Comparison of ENCODE assay signal across 8 cellular contexts in genomic region chr12:49188916-49189367, GRCh38. TPM values are rescaled to one million over a fixed set of nuclear protein-coding genes. Genes with fewer than 3 reads are reported as not detected.
DNase-seq lines count a peak whose midpoint lies in the region; ATAC-seq and TF ChIP-seq lines count a peak whose summit lies in the region.

TUBA1A (minus strand) TSS chr12:49189080; CDS start chr12:49188979, 101 bp downstream.

- H3K4me3 Mint-ChIP-seq in type B pancreatic cell, result peak within 1 kb of the TSS; percentile 99

- H2BK5ac ChIP-seq in trophoblast cell (ENCODE audit: low read depth, low read length, poor library complexity), result no peak within 1 kb of the TSS

- no peaks in the 10 kb centered on the region for H3K9me3 Mint-ChIP-seq in type B pancreatic cell

- H3K27me3 ChIP-seq in adipocyte (replicated peaks; ENCODE audit: control insufficient read depth, insufficient read depth, low read length) (no peaks in the 10 kb centered on the region), cardiac muscle cell (no peaks in the 10 kb centered on the region), trophoblast cell (ENCODE audit: insufficient read depth, low read length) (no peaks in the 10 kb centered on the region)

- H3K79me1 ChIP-seq in trophoblast cell (ENCODE audit: low read length), result peaks cover 7% of the 10 kb centered on the region

- H3K14ac ChIP-seq in trophoblast cell (ENCODE audit: low read length), result peak within 1 kb of the TSS; percentile 98

- no peaks in the 10 kb centered on the region for H3K9me3 ChIP-seq in adipocyte (ENCODE audit: control insufficient read depth, low read length)
- H3K9me3 ChIP-seq in cardiac muscle cell (ENCODE audit: low read depth), result no peaks in the 10 kb centered on the region
- no peaks in the 10 kb centered on the region for H3K9me3 ChIP-seq in trophoblast cell (ENCODE audit: insufficient read depth, low read depth, low read length)

- H2BK12ac ChIP-seq in trophoblast cell (ENCODE audit: low read length), result no peak within 1 kb of the TSS

- peak within 1 kb of the TSS; percentile 72 for H4K8ac ChIP-seq in trophoblast cell (ENCODE audit: low read depth, low read length)

- TF ChIP-seq CTCF in cardiac muscle cell (IDR thresholded peaks at IDR 0.05; ENCODE audit: low read depth, low read length), result no peak
- TF ChIP-seq CTCF in type B pancreatic cell (conservative IDR thresholded peaks at IDR 0.05), result no peak

- peak within 1 kb of the TSS; percentile 94 for H3K9ac ChIP-seq in adipocyte (ENCODE audit: low read length)
- H3K9ac ChIP-seq in trophoblast cell (ENCODE audit: low read length), result peak within 1 kb of the TSS; percentile 85

- peak; percentile 78 for TF ChIP-seq POLR2A in GM10847 (IDR thresholded peaks at IDR 0.05; ENCODE audit: extremely low read depth, insufficient read length)

- H3K36me3 ChIP-seq in adipocyte (ENCODE audit: control insufficient read depth, insufficient read depth, low read length, severe bottlenecking) (peaks cover 21% of the 10 kb centered on the region), cardiac muscle cell (peaks cover 10% of the 10 kb centered on the region), trophoblast cell (ENCODE audit: control insufficient read depth in 1 of 2, insufficient read depth in 2 of 2, low read length in 2 of 2) (peaks cover 16 to 20% of the 10 kb centered on the region in 2 experiments)

- H3K4me3 ChIP-seq in adipocyte (ENCODE audit: low read length) (peak within 1 kb of the TSS; percentile 90), cardiac muscle cell (peak within 1 kb of the TSS; percentile 87), trophoblast cell (ENCODE audit: low read depth, low read length) (peak within 1 kb of the TSS; percentile 80)

- peaks cover 7% of the 10 kb centered on the region for H3K79me2 ChIP-seq in trophoblast cell (ENCODE audit: control insufficient read depth, insufficient read depth, low read length, poor library complexity)

- peak within 1 kb of the TSS; percentile 67 for H3K27ac ChIP-seq in cardiac muscle cell
- peak within 1 kb of the TSS; percentile 30 for H3K27ac ChIP-seq in trophoblast cell (ENCODE audit: low read depth, low read length)

- peaks cover 3% of the 10 kb centered on the region for H3K27me3 Mint-ChIP-seq in type B pancreatic cell

- H4K12ac ChIP-seq in trophoblast cell (ENCODE audit: low read depth, low read length), result peak within 1 kb of the TSS; percentile 73

- H2AFZ ChIP-seq in trophoblast cell (ENCODE audit: insufficient read depth, low read length, poor library complexity), result peak within 1 kb of the TSS; percentile 53

- peaks cover 14% of the 10 kb centered on the region for H3K4me1 Mint-ChIP-seq in type B pancreatic cell (ENCODE audit: unreplicated experiment)

- peak within 1 kb of the TSS; percentile 2 for H3K4ac ChIP-seq in trophoblast cell (ENCODE audit: low read depth, low read length)

- peak within 1 kb of the TSS; percentile 67 for H3K18ac ChIP-seq in trophoblast cell (ENCODE audit: low read length)

- peaks cover 25% of the 10 kb centered on the region for H3K36me3 Mint-ChIP-seq in type B pancreatic cell

- no CpG with 5 or more reads among the region's 26 CpGs for WGBS in trophoblast cell (ENCODE audit: extremely low coverage, insufficient coverage, insufficient read length)

- H3K23ac ChIP-seq in trophoblast cell (ENCODE audit: low read length), result no peak within 1 kb of the TSS

- peak; percentile 90 for ATAC-seq in HG02642 (IDR thresholded peaks at IDR 0.05; ENCODE audit: poor library complexity, unreplicated experiment)

- H2AK5ac ChIP-seq in trophoblast cell (ENCODE audit: low read length), result peak within 1 kb of the TSS; percentile 89

- H3K4me2 ChIP-seq in trophoblast cell (ENCODE audit: low read length), result peak within 1 kb of the TSS; percentile 70

- peak within 1 kb of the TSS; percentile 99 for H3K27ac Mint-ChIP-seq in type B pancreatic cell

- no peak within 1 kb of the TSS for H2BK120ac ChIP-seq in trophoblast cell (ENCODE audit: insufficient read depth, low read length, poor library complexity)

- DNase-seq in NCI-H1105 treated with DMSO at 0.1 percent for 48 hours (lab: John Stamatoyannopoulos, UW), result peak; percentile 96
- DNase-seq in SW 1271 (lab: John Stamatoyannopoulos, UW), result peak; percentile 96 to 99
- peak; percentile 99 for DNase-seq in adipocyte (ENCODE audit: low read depth)
- DNase-seq in cardiac muscle cell (ENCODE audit: low read depth in 1 of 2, low spot score in 1 of 2), result peak; percentile 99
- peak; percentile 74 to 79 for DNase-seq in trophoblast cell
- peak; percentile 92 for DNase-seq in type B pancreatic cell (ENCODE audit: extremely low spot score, unreplicated experiment)

- H3K4me1 ChIP-seq in adipocyte (ENCODE audit: control insufficient read depth, insufficient read depth, low read length), result peaks cover 16% of the 10 kb centered on the region
- no peaks in the 10 kb centered on the region for H3K4me1 ChIP-seq in cardiac muscle cell (ENCODE audit: low read depth)
- peaks cover 0 to 2% of the 10 kb centered on the region in 2 experiments for H3K4me1 ChIP-seq in trophoblast cell (ENCODE audit: control insufficient read depth in 1 of 2, insufficient read depth in 2 of 2, low read length in 2 of 2)

- peak within 1 kb of the TSS; percentile 82 for H4K91ac ChIP-seq in trophoblast cell (ENCODE audit: low read depth, low read length)

RNA-seq across cellular contexts. Expression of gene TUBA1A, which starts in this region (rescaled TPM):
- total RNA-seq in cardiac muscle cell, result 509 and 1,042 TPM in 2 replicates
- polyA plus RNA-seq in cardiac muscle cell, result 521 and 1,070 TPM in 2 replicates
- 395 and 404 TPM in 2 replicates for polyA plus RNA-seq in trophoblast cell (2013)
- 211 and 489 TPM in 2 replicates for total RNA-seq in type B pancreatic cell (ENCODE audit: low replicate concordance)

Comparison
In these comparisons a context has a peak if more than half of its experiments do, and no peak if none do; other contexts are left out.
1. Peak in every context shown above with its lines: DNase-seq, ATAC-seq, H3K4me3 ChIP-seq and H3K27ac ChIP-seq.